In the genomic region with DNA sequence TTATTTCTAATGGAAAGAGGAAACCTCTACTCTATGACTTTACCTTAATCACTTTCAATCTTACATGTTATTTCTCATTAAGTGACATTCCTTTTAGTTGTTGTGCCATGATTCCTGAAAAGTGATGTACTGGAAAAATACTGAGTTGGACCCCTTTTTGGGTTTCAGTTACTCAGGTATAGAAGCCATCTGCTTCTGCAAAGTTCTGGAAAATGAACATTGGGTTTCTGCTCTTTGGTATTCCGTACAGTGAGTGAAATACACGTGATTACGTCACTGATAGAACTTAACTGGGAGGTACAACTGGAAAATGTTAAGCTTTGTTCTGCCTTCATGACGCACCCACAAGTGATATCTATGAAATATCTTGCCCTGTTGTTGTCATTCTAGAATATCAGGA, we compare ENCODE assay signal across 1 cellular context.
TF ChIP-seq lines count a peak whose summit lies in the region.

No MANE protein-coding gene starts in this region.

TF ChIP-seq in GM23338, 12 proteins besides CTCF, POLR2A, EP300 and RAD21 (continued from another document):
- TF ChIP-seq, protein P1, sequence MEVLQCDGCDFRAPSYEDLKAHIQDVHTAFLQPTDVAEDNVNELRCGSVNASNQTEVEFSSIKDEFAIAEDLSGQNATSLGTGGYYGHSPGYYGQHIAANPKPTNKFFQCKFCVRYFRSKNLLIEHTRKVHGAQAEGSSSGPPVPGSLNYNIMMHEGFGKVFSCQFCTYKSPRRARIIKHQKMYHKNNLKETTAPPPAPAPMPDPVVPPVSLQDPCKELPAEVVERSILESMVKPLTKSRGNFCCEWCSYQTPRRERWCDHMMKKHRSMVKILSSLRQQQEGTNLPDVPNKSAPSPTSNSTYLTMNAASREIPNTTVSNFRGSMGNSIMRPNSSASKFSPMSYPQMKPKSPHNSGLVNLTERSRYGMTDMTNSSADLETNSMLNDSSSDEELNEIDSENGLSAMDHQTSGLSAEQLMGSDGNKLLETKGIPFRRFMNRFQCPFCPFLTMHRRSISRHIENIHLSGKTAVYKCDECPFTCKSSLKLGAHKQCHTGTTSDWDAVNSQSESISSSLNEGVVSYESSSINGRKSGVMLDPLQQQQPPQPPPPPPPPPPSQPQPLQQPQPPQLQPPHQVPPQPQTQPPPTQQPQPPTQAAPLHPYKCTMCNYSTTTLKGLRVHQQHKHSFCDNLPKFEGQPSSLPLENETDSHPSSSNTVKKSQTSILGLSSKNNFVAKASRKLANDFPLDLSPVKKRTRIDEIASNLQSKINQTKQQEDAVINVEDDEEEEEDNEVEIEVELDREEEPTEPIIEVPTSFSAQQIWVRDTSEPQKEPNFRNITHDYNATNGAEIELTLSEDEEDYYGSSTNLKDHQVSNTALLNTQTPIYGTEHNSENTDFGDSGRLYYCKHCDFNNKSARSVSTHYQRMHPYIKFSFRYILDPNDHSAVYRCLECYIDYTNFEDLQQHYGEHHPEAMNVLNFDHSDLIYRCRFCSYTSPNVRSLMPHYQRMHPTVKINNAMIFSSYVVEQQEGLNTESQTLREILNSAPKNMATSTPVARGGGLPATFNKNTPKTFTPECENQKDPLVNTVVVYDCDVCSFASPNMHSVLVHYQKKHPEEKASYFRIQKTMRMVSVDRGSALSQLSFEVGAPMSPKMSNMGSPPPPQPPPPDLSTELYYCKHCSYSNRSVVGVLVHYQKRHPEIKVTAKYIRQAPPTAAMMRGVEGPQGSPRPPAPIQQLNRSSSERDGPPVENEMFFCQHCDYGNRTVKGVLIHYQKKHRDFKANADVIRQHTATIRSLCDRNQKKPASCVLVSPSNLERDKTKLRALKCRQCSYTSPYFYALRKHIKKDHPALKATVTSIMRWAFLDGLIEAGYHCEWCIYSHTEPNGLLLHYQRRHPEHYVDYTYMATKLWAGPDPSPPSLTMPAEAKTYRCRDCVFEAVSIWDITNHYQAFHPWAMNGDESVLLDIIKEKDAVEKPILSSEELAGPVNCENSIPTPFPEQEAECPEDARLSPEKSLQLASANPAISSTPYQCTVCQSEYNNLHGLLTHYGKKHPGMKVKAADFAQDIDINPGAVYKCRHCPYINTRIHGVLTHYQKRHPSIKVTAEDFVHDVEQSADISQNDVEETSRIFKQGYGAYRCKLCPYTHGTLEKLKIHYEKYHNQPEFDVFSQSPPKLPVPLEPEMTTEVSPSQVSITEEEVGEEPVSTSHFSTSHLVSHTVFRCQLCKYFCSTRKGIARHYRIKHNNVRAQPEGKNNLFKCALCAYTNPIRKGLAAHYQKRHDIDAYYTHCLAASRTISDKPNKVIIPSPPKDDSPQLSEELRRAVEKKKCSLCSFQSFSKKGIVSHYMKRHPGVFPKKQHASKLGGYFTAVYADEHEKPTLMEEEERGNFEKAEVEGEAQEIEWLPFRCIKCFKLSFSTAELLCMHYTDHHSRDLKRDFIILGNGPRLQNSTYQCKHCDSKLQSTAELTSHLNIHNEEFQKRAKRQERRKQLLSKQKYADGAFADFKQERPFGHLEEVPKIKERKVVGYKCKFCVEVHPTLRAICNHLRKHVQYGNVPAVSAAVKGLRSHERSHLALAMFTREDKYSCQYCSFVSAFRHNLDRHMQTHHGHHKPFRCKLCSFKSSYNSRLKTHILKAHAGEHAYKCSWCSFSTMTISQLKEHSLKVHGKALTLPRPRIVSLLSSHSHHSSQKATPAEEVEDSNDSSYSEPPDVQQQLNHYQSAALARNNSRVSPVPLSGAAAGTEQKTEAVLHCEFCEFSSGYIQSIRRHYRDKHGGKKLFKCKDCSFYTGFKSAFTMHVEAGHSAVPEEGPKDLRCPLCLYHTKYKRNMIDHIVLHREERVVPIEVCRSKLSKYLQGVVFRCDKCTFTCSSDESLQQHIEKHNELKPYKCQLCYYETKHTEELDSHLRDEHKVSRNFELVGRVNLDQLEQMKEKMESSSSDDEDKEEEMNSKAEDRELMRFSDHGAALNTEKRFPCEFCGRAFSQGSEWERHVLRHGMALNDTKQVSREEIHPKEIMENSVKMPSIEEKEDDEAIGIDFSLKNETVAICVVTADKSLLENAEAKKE (CRISPR knock-in tag; IDR thresholded peaks at IDR 0.05): no peak
- TF ChIP-seq, protein P2, sequence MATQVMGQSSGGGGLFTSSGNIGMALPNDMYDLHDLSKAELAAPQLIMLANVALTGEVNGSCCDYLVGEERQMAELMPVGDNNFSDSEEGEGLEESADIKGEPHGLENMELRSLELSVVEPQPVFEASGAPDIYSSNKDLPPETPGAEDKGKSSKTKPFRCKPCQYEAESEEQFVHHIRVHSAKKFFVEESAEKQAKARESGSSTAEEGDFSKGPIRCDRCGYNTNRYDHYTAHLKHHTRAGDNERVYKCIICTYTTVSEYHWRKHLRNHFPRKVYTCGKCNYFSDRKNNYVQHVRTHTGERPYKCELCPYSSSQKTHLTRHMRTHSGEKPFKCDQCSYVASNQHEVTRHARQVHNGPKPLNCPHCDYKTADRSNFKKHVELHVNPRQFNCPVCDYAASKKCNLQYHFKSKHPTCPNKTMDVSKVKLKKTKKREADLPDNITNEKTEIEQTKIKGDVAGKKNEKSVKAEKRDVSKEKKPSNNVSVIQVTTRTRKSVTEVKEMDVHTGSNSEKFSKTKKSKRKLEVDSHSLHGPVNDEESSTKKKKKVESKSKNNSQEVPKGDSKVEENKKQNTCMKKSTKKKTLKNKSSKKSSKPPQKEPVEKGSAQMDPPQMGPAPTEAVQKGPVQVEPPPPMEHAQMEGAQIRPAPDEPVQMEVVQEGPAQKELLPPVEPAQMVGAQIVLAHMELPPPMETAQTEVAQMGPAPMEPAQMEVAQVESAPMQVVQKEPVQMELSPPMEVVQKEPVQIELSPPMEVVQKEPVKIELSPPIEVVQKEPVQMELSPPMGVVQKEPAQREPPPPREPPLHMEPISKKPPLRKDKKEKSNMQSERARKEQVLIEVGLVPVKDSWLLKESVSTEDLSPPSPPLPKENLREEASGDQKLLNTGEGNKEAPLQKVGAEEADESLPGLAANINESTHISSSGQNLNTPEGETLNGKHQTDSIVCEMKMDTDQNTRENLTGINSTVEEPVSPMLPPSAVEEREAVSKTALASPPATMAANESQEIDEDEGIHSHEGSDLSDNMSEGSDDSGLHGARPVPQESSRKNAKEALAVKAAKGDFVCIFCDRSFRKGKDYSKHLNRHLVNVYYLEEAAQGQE (IDR thresholded peaks at IDR 0.05; ENCODE audit: unreplicated experiment): no peak
